ENCODE assay signal across 27 cellular contexts in the genomic region with DNA sequence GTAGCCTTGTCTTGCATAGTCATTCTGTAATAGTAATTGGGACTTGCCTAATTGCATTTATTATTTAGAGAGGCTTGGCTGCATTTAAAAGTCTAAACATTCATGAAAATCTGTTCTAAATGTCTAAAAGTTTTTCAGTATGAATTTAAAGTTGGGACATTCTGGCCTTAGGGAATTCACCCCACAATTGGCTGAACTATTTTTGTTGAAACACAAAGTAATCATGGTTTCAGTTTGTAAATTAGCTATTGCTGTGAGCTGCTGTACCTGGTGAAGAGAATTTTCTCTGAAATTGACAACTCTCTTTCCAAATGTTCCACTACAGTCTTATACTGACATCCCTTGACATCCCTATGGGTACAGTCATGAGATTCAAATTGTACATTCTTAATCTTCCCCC.
A peak's percentile ranks its signal among the peaks of the same experiment; 100 is the strongest.
DNase-seq lines count a peak whose midpoint lies in the region; ATAC-seq, FAIRE-seq and TF ChIP-seq lines count a peak whose summit lies in the region.
"Had no signal": no experiment of that assay in that cellular context is flagged by ENCODE, and none has a peak within 500 bp of the region (broad histone marks: within the 10 kb centered on the region; RNA-seq: fewer than 3 reads in every experiment).

No MANE protein-coding gene starts in this region.

- intact Hi-C loops in PC-9 (cut with micrococcal nuclease; ENCODE audit: unreplicated experiment) (no loop called here), pancreas (cut with DNase I) (no loop called here)

- ATAC-seq in GM18868 (IDR thresholded peaks at IDR 0.05; ENCODE audit: unreplicated experiment) (peak; percentile 38), GM21825 (IDR thresholded peaks at IDR 0.05; ENCODE audit: unreplicated experiment) (peak; percentile 51), HG03432 (IDR thresholded peaks at IDR 0.05; ENCODE audit: unreplicated experiment) (peak; percentile 43), pancreas (no peak)
- ATAC-seq: activated T-cell treated with anti-CD3 and anti-CD28 coated beads, Interleukin-2, amount 50 U/mL, for 72 hours; left ventricle myocardium superior; naive thymus-derived CD4-positive, alpha-beta T cell; Panc1; psoas muscle; stimulated activated memory B cell treated with anti-CD40 and anti-IgM and Interleukin-4, amounts not matched to agents 10 μg/mL and 1 μg/mL and 100 μg/mL, for 72 hours; upper lobe of right lung had no signal

- CTCF ChIA-PET in PC-9 (lab: Charles Lee), result no interaction called here

- no peak for TF ChIP-seq CTCF in PC-9 (conservative IDR thresholded peaks at IDR 0.05)
- no peak for TF ChIP-seq CTCF in pancreas (IDR thresholded peaks at IDR 0.05)

- H3K27ac ChIP-seq in PC-9, result no peak overlapping the region
- no peak overlapping the region for H3K27ac ChIP-seq in pancreas
- H3K27ac ChIP-seq: BLaER1 treated with 17β-estradiol and CSF1 and Interleukin-3, amounts not matched to agents 10 nM and 100 nM; breast epithelium; psoas muscle; sigmoid colon; upper lobe of right lung had no signal

- H4K20me1 ChIP-seq in PC-9 (ENCODE audit: insufficient read depth), result no peaks in the 10 kb centered on the region

- H3K4me3 ChIP-seq in PC-9 (no peak overlapping the region), pancreas (no peak overlapping the region)
- H3K4me3 ChIP-seq: BLaER1 treated with 17β-estradiol and CSF1 and Interleukin-3, amounts not matched to agents 10 nM and 100 nM; breast epithelium; psoas muscle; sigmoid colon; upper lobe of right lung had no signal

- no peaks in the 10 kb centered on the region for H3F3A ChIP-seq in PC-9 (ENCODE audit: insufficient read depth, low read depth)

- H3K79me2 ChIP-seq in PC-9 (ENCODE audit: low read depth), result no peaks in the 10 kb centered on the region

- H3K36me3 ChIP-seq in PC-9 (ENCODE audit: low read depth) (no peaks in the 10 kb centered on the region), pancreas (no peaks in the 10 kb centered on the region)
- H3K36me3 ChIP-seq: breast epithelium, sigmoid colon, upper lobe of right lung had no signal

- POLR2A ChIA-PET in PC-9 (lab: Charles Lee; ENCODE audit: unreplicated experiment), result no interaction called here

- no peaks in the 10 kb centered on the region for H3K4me1 ChIP-seq in PC-9 (replicated peaks; ENCODE audit: insufficient read depth)
- no peaks in the 10 kb centered on the region for H3K4me1 ChIP-seq in pancreas
- H3K4me1 ChIP-seq: breast epithelium, psoas muscle, sigmoid colon, upper lobe of right lung had no signal

- H3K27me3 ChIP-seq in PC-9 (ENCODE audit: insufficient read depth, low read depth) (no peaks in the 10 kb centered on the region), pancreas (no peaks in the 10 kb centered on the region)
- H3K27me3 ChIP-seq: breast epithelium, sigmoid colon, upper lobe of right lung had no signal

- H2AFZ ChIP-seq in PC-9, result no peak overlapping the region

- FAIRE-seq in pancreas (lab: Jason Lieb, UNC), result no peak
- FAIRE-seq: endothelial cell of umbilical vein had no signal

- no TSS peak for BruUV-seq in PC-9 (replicated peaks; lab: Mats Ljungman, UMichigan)

- no peak overlapping the region for H3K4me2 ChIP-seq in PC-9
- H3K4me2 ChIP-seq: BLaER1 treated with 17β-estradiol and CSF1 and Interleukin-3, amounts not matched to agents 10 nM and 100 nM had no signal

- no peaks in the 10 kb centered on the region for H3K9me2 ChIP-seq in PC-9 (ENCODE audit: insufficient read depth)

- H3K9me3 ChIP-seq in PC-9 (ENCODE audit: insufficient read depth, low read depth), result no peaks in the 10 kb centered on the region
- no peaks in the 10 kb centered on the region for H3K9me3 ChIP-seq in pancreas
- H3K9me3 ChIP-seq: BLaER1 treated with 17β-estradiol and CSF1 and Interleukin-3, amounts not matched to agents 10 nM and 100 nM; breast epithelium; psoas muscle; sigmoid colon; upper lobe of right lung had no signal

- DNase-seq in fibroblast of peridontal ligament (ENCODE audit: extremely low read depth) (peak; percentile 47), PC-9 (no peak), pancreas (no peak)
- DNase-seq in stimulated activated naive CD4-positive, alpha-beta T cell (lab: John Stamatoyannopoulos, UW), result no peak
- DNase-seq: activated CD4-positive, alpha-beta T cell treated with anti-CD3 and anti-CD28 coated beads, Interleukin-2, amount 10 ng/mL, durations not matched to agents 7 days and 5 days; activated naive CD4-positive, alpha-beta T cell treated with Interleukin-2 at 50 U/mL for 16 hours; activated T-cell treated with anti-CD3 and anti-CD28 coated beads, Interleukin-2, amount 50 U/mL, for 72 hours; amygdala; GOT3; left ventricle myocardium superior; naive thymus-derived CD4-positive, alpha-beta T cell; NCI-H1694; NCI-H510A treated with DMSO at 0.1 percent for 48 hours; nucleus accumbens; psoas muscle; SHP77; sigmoid colon; stimulated activated CD4-positive, alpha-beta T cell treated with anti-CD3 and anti-CD28 coated beads, Interleukin-4, amount 100 ng/mL, for 4 hours; upper lobe of right lung had no signal

Comparison
In these comparisons a context has a peak if more than half of its experiments do, and no peak if none do; other contexts are left out.
1. ATAC-seq: peak in GM18868 (single experiment), GM21825 (single experiment) and HG03432 (single experiment); none in pancreas (0 of 4).